21 cellular contexts compared by ENCODE assay signal in the genomic region with DNA sequence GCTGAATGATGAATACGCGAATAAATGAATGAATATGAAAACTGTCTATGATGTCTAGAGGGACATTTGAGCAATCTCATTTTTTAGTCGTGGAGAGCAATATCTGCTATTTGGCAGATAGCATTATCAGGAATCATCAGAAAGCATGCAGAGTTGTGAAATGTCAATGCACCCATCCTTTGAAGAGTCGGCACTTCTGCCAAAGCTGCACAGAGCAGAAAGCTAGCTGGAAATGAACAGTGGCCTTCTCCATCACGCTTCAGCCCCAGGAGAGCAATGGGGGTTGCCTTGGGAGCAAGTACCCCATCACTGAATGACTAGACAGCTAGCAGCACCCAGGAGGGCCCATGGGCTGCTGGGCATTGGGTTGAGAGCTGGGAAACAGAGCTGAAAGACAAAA.
"Had no signal": no experiment of that assay in that cellular context is flagged by ENCODE, and none has a peak within 500 bp of the region (broad histone marks: within the 10 kb centered on the region; RNA-seq: fewer than 3 reads in every experiment).

No MANE protein-coding gene starts in this region.

- ATAC-seq: natural killer cell; stimulated activated naive B cell treated with anti-CD40 and anti-IgM and Interleukin-4, amounts not matched to agents 10 μg/mL and 1 μg/mL and 100 μg/mL, for 72 hours; upper lobe of right lung had no signal

- H3K27me3 ChIP-seq: right atrium auricular region, tibial nerve, upper lobe of right lung, uterus had no signal

- H3K4me1 ChIP-seq: esophagus squamous epithelium, prostate gland, right atrium auricular region, tibial nerve, upper lobe of right lung, uterus had no signal

- H3K4me3 ChIP-seq: coronary artery, esophagus squamous epithelium, lung, prostate gland, right atrium auricular region, thoracic aorta, tibial nerve, upper lobe of right lung, uterus had no signal

- H3K27ac ChIP-seq: coronary artery, esophagus squamous epithelium, prostate gland, right atrium auricular region, thoracic aorta, tibial nerve, upper lobe of right lung, uterus had no signal

- H3K36me3 ChIP-seq: esophagus squamous epithelium, prostate gland, right atrium auricular region, thoracic aorta, tibial nerve, upper lobe of right lung, uterus had no signal

- FAIRE-seq: endothelial cell of umbilical vein, frontal cortex, keratinocyte, small intestine had no signal

- DNase-seq: dermis blood vessel endothelial cell; effector memory CD4-positive, alpha-beta T cell; esophagus squamous epithelium; hypothalamus; immature natural killer cell; natural killer cell; small intestine; stimulated activated CD4-positive, alpha-beta T cell treated with anti-CD3 and anti-CD28 coated beads, Interleukin-15, amount 100 ng/mL, for 24 hours; stimulated activated CD4-positive, alpha-beta T cell treated with anti-CD3 and anti-CD28 coated beads, Interleukin-2, amount 100 ng/mL, for 48 hours; stimulated activated naive B cell treated with anti-CD40 and anti-IgM and Interleukin-4, amounts not matched to agents 10 μg/mL and 1 μg/mL and 100 μg/mL, for 72 hours; upper lobe of right lung; uterus had no signal

- H3K9me3 ChIP-seq: esophagus squamous epithelium, prostate gland, thoracic aorta, uterus had no signal
